In the genomic region with DNA sequence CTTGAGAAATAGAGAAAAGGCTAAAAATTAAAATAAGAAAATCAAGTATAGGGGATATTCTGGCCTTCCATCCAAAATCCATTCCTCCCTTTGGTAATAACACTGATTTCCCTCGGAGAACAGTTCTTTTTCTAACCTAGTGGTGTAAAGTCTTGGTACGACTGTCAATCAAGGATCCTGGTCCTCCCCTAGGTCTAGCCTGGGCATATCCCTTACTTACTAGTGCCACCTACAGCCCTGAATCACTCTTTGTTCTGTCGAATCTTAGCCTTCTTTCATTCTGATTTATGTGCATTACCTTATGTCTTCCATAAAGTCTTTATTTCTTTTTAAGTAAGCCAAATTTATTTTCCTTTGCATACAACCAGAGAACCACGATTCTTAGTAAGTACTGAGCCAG, we compare ENCODE assay signal across 9 cellular contexts.
DNase-seq lines count a peak whose midpoint lies in the region; ATAC-seq and TF ChIP-seq lines count a peak whose summit lies in the region.
"Had no signal": no experiment of that assay in that cellular context is flagged by ENCODE, and none has a peak within 500 bp of the region (broad histone marks: within the 10 kb centered on the region; RNA-seq: fewer than 3 reads in every experiment).

No MANE protein-coding gene starts in this region.

- intact Hi-C loops in esophagus squamous epithelium (cut with DNase I), result no loop called here
- intact Hi-C loops in activated CD8-positive, alpha-beta T cell treated with anti-CD3 and anti-CD28 coated beads for 36 hours (cut with micrococcal nuclease), result no loop called here

- H3K4me2 ChIP-seq in fibroblast of lung (ENCODE audit: extremely low read depth, insufficient read depth, low read length), result no peak overlapping the region

- H2AFZ ChIP-seq in fibroblast of lung (ENCODE audit: low read length), result no peak overlapping the region

- H3K27ac Mint-ChIP-seq in activated CD8-positive, alpha-beta T cell treated with anti-CD3 and anti-CD28 coated beads for 36 hours, result no peak overlapping the region

- no peaks in the 10 kb centered on the region for H3K27me3 Mint-ChIP-seq in activated CD8-positive, alpha-beta T cell treated with anti-CD3 and anti-CD28 coated beads for 36 hours

- H3K27me3 ChIP-seq in fibroblast of lung (ENCODE audit: control insufficient read depth, insufficient read depth, low read length) (no peaks in the 10 kb centered on the region), esophagus squamous epithelium (no peaks in the 10 kb centered on the region)

- CTCF ChIA-PET in activated CD8-positive, alpha-beta T cell treated with anti-CD3 and anti-CD28 coated beads for 36 hours (lab: Charles Lee), result no interaction called here

- H3K4me3 Mint-ChIP-seq in activated CD8-positive, alpha-beta T cell treated with anti-CD3 and anti-CD28 coated beads for 36 hours, result no peak overlapping the region

- POLR2A ChIA-PET in activated CD8-positive, alpha-beta T cell treated with anti-CD3 and anti-CD28 coated beads for 36 hours (lab: Charles Lee), result no interaction called here

- WGBS in esophagus squamous epithelium, 2 donors, result 28 to 38% methylated on average over 4 of the region's 4 CpGs

- no peak for TF ChIP-seq POLR2A in esophagus squamous epithelium (IDR thresholded peaks at IDR 0.05)

- ATAC-seq in GM18907 (IDR thresholded peaks at IDR 0.05; ENCODE audit: unreplicated experiment), result peak; percentile 61
- no peak for ATAC-seq in activated CD8-positive, alpha-beta T cell treated with anti-CD3 and anti-CD28 coated beads for 36 hours
- no peak for ATAC-seq in HG03378 (IDR thresholded peaks at IDR 0.05; ENCODE audit: unreplicated experiment)

- no peaks in the 10 kb centered on the region for H3K36me3 Mint-ChIP-seq in activated CD8-positive, alpha-beta T cell treated with anti-CD3 and anti-CD28 coated beads for 36 hours (ENCODE audit: low read depth)

- H4K20me1 ChIP-seq in fibroblast of lung (ENCODE audit: control insufficient read depth, extremely low read depth, insufficient read depth, low read length), result no peaks in the 10 kb centered on the region

- H3K27ac ChIP-seq in fibroblast of lung (ENCODE audit: insufficient read depth, low read length), result no peak overlapping the region
- H3K27ac ChIP-seq in esophagus squamous epithelium, result no peak overlapping the region

- no peaks in the 10 kb centered on the region for H3K9me3 ChIP-seq in fibroblast of lung (ENCODE audit: control insufficient read depth, insufficient read depth, low read depth, low read length)
- no peaks in the 10 kb centered on the region for H3K9me3 ChIP-seq in esophagus squamous epithelium

- H3K36me3 ChIP-seq in fibroblast of lung (ENCODE audit: control insufficient read depth, insufficient read depth, low read length), result no peaks in the 10 kb centered on the region
- H3K36me3 ChIP-seq in esophagus squamous epithelium, result no peaks in the 10 kb centered on the region

- TF ChIP-seq CTCF in fibroblast of lung (conservative IDR thresholded peaks at IDR 0.05 in 1 of 2, IDR thresholded peaks at IDR 0.05 in 1 of 2; ENCODE audit: low read depth in 1 of 2, low read length in 2 of 2), result peak in 1 of 2 donors; percentile 22
- no peak for TF ChIP-seq CTCF in esophagus squamous epithelium (IDR thresholded peaks at IDR 0.05)
- TF ChIP-seq CTCF in activated CD8-positive, alpha-beta T cell treated with anti-CD3 and anti-CD28 coated beads for 36 hours (IDR thresholded peaks at IDR 0.05), result no peak

- H3K9me3 Mint-ChIP-seq in activated CD8-positive, alpha-beta T cell treated with anti-CD3 and anti-CD28 coated beads for 36 hours, result peaks cover 6% of the 10 kb centered on the region

- H3K4me1 ChIP-seq in fibroblast of lung (ENCODE audit: control insufficient read depth, extremely low read depth, insufficient read depth, low read length), result no peaks in the 10 kb centered on the region
- no peaks in the 10 kb centered on the region for H3K4me1 ChIP-seq in esophagus squamous epithelium

- no peak overlapping the region for H3K4me3 ChIP-seq in fibroblast of lung (replicated peaks in 1 of 4; ENCODE audit: control extremely low read depth in 1 of 4, insufficient read depth in 1 of 4, low read depth in 3 of 4, low read length in 4 of 4)
- no peak overlapping the region for H3K4me3 ChIP-seq in esophagus squamous epithelium

- H3K4me1 Mint-ChIP-seq in activated CD8-positive, alpha-beta T cell treated with anti-CD3 and anti-CD28 coated beads for 36 hours (ENCODE audit: low read depth), result no peaks in the 10 kb centered on the region

- H3K9ac ChIP-seq in fibroblast of lung (ENCODE audit: insufficient read depth, low read length), result no peak overlapping the region

- DNase-seq in 8988T (peak; percentile 24), NCI-H69 (lab: John Stamatoyannopoulos, UW) (peak; percentile 15), fibroblast of lung (ENCODE audit: low read depth in 2 of 2) (peak; percentile 4 to 25), NCI-H345 (lab: John Stamatoyannopoulos, UW) (no peak), esophagus squamous epithelium (lab: John Stamatoyannopoulos, UW) (no peak)
- no peak for DNase-seq in activated CD8-positive, alpha-beta T cell treated with anti-CD3 and anti-CD28 coated beads for 36 hours
- DNase-seq: DMS79 had no signal

- H3K79me2 ChIP-seq in fibroblast of lung (ENCODE audit: control insufficient read depth, insufficient read depth, low read length), result no peaks in the 10 kb centered on the region

Comparison
In these comparisons a context has a peak if more than half of its experiments do, and no peak if none do; other contexts are left out.
1. DNase-seq: peak in 8988T (single experiment), NCI-H69 (single experiment) and fibroblast of lung (2 of 2); none in NCI-H345 (single experiment), esophagus squamous epithelium (single experiment) and activated CD8-positive, alpha-beta T cell treated with anti-CD3 and anti-CD28 coated beads for 36 hours (single experiment).